ENCODE assay signal across 10 cellular contexts in the genomic region with DNA sequence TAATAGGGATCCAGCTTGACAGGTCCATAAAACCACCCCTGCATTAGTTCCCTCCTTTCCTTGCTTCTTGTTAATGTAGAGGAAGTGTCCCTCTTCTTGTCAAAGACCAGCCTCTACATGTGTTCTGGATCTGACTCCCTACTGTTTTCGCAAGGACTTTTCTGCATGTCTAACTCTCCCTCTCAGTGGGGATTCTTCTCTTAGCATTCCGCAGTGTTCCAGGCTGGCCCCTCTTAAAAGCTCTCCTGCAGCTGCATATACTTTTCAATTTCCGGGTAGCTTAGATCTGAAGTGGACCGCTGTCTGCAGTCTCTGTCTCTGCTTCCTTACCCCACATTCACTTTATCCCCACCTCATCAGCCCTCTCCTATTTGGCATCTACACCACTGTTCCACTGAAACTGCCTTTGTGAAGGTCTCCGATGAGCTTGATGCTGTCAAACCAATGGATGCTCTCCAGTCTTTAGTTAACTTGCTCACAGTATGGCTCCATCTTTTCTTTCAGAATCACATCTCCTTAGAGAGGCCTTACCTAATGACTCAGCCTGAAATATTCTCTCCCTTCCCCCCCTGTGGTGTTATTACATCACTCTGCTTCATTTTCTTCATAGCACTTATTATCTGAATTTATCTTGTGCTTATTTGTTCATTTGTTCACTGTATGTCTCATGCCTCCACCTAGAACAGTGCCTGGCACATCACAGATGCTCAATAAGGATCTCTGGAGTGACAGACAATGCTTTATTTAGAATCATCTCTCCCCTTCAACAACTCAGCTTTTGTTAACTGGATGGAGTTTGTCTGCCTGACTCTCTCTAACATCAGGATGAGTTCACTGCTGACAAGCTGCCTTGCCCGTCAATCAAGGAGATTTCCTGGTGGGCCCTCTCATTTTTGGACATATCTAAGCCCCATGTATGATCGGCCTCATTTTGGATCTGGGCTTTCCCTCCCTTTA.
DNase-seq lines count a peak whose midpoint lies in the region; ATAC-seq and TF ChIP-seq lines count a peak whose summit lies in the region.
"Had no signal": no experiment of that assay in that cellular context is flagged by ENCODE, and none has a peak within 500 bp of the region (broad histone marks: within the 10 kb centered on the region; RNA-seq: fewer than 3 reads in every experiment).

No MANE protein-coding gene starts in this region.

- 92% methylated on average over 7 of the region's 7 CpGs for WGBS in SK-N-SH (ENCODE audit: low lambda C conversion rate)

- H3K9me2 ChIP-seq in SK-N-SH: no peaks in the 10 kb centered on the region

- H3K36me3 ChIP-seq in SK-N-SH (replicated peaks in 1 of 2; ENCODE audit: control insufficient read depth in 1 of 2, insufficient read depth in 2 of 2, low read length in 1 of 2) (no peaks in the 10 kb centered on the region), tibial artery (no peaks in the 10 kb centered on the region)
- H3K36me3 ChIP-seq in CD4-positive, alpha-beta memory T cell (ENCODE audit: insufficient read depth, low read length): no peaks in the 10 kb centered on the region

- DNase-seq in activated CD4-positive, CD25-positive, alpha-beta regulatory T cell (lab: John Stamatoyannopoulos, UW): no peak
- DNase-seq in SK-N-SH (no peak), Right ventricle myocardium superior (no peak), tibial artery (no peak), NCI-H1048 (lab: John Stamatoyannopoulos, UW) (no peak)
- no peak for DNase-seq in CD4-positive, alpha-beta memory T cell

- no peak overlapping the region for H3K4me3 Mint-ChIP-seq in CD4-positive, alpha-beta memory T cell
- H3K4me3 Mint-ChIP-seq: neural crest cell had no signal

- H2AFZ ChIP-seq in SK-N-SH (ENCODE audit: low read depth): peak overlapping the region; percentile 86

- H3K27ac ChIP-seq in SK-N-SH (ENCODE audit: low read depth in 2 of 2, low read length in 1 of 2): peak overlapping the region; percentile 68 to 69; a peak in 3 of 4 replicates
- peak overlapping the region; percentile 54 to 63 for H3K27ac ChIP-seq in tibial artery
- no peak overlapping the region for H3K27ac ChIP-seq in CD4-positive, alpha-beta memory T cell (ENCODE audit: low read depth, low read length)
- H3K27ac ChIP-seq: A549 had no signal

- no peak overlapping the region for H3K4me3 ChIP-seq in SK-N-SH (ENCODE audit: low read depth in 2 of 2, low read length in 1 of 2)
- no peak overlapping the region for H3K4me3 ChIP-seq in tibial artery
- no peak overlapping the region for H3K4me3 ChIP-seq in CD4-positive, alpha-beta memory T cell (ENCODE audit: low read length in 2 of 2)
- H3K4me3 ChIP-seq: A549 had no signal

- no peak for TF ChIP-seq RAD21 in SK-N-SH (IDR thresholded peaks at IDR 0.05; ENCODE audit: low read length)

- POLR2A ChIA-PET in SK-N-SH (lab: Yijun Ruan, JAX): no interaction called here
- POLR2A ChIA-PET in CD4-positive, alpha-beta memory T cell (lab: Charles Lee; ENCODE audit: partially characterized antibody): no interaction called here

- no peaks in the 10 kb centered on the region for H4K20me1 ChIP-seq in SK-N-SH (ENCODE audit: insufficient read depth)

- H3K4me1 ChIP-seq in SK-N-SH (ENCODE audit: control insufficient read depth in 1 of 2, insufficient read depth in 2 of 2, low read depth in 1 of 2, low read length in 1 of 2) (peaks cover 0 to 18% of the 10 kb centered on the region in 2 experiments; a peak in 2 of 4 replicates), tibial artery (peaks cover 0 to 25% (median 12%) of the 10 kb centered on the region in 4 donors)
- H3K4me1 ChIP-seq in CD4-positive, alpha-beta memory T cell (ENCODE audit: insufficient read depth, low read length): no peaks in the 10 kb centered on the region
- H3K4me1 ChIP-seq: A549 had no signal

- peaks cover 4% of the 10 kb centered on the region for H3F3A ChIP-seq in SK-N-SH (replicated peaks; ENCODE audit: insufficient read depth)

- TF ChIP-seq EP300 in SK-N-SH (IDR thresholded peaks at IDR 0.05; ENCODE audit: borderline replicate concordance in 1 of 2, low read depth in 1 of 2, low read length in 1 of 2): no peak

- no peaks in the 10 kb centered on the region for H3K36me3 Mint-ChIP-seq in CD4-positive, alpha-beta memory T cell

- no peaks in the 10 kb centered on the region for H3K79me2 ChIP-seq in SK-N-SH (ENCODE audit: insufficient read depth)

- H3K4me2 ChIP-seq in SK-N-SH: peak overlapping the region; percentile 36; the same call in 1 of the 2 replicates
- H3K4me2 ChIP-seq: A549 had no signal

- peak overlapping the region; percentile 29; the same call in 1 of the 2 replicates for H3K9ac ChIP-seq in SK-N-SH

- peaks cover 0 to 3% (median 0%) of the 10 kb centered on the region in 4 donors for H3K4me1 Mint-ChIP-seq in CD4-positive, alpha-beta memory T cell

- CTCF ChIA-PET in SK-N-SH (lab: Yijun Ruan, JAX): interaction anchor here (1.1 kb wide), 1 partner anchor 25 kb away, joined by 3 read pairs; no protein-coding TSS in a partner anchor
- CTCF ChIA-PET in CD4-positive, alpha-beta memory T cell (lab: Charles Lee; ENCODE audit: partially characterized antibody): no interaction called here

- H3K27me3 ChIP-seq in SK-N-SH (ENCODE audit: insufficient read depth) (no peaks in the 10 kb centered on the region), tibial artery (no peaks in the 10 kb centered on the region)
- H3K27me3 ChIP-seq in CD4-positive, alpha-beta memory T cell (ENCODE audit: insufficient read depth, low read length): no peaks in the 10 kb centered on the region

- H3K9me3 ChIP-seq in SK-N-SH: no peaks in the 10 kb centered on the region
- H3K9me3 ChIP-seq in tibial artery: no peaks in the 10 kb centered on the region
- no peaks in the 10 kb centered on the region for H3K9me3 ChIP-seq in CD4-positive, alpha-beta memory T cell (ENCODE audit: control insufficient read depth in 1 of 2, low read length in 2 of 2)
- H3K9me3 ChIP-seq: A549 had no signal

- H3K27me3 Mint-ChIP-seq in CD4-positive, alpha-beta memory T cell: no peaks in the 10 kb centered on the region

- H3K9me3 Mint-ChIP-seq in CD4-positive, alpha-beta memory T cell: peaks cover 0 to 2% (median 0%) of the 10 kb centered on the region in 8 donors
- H3K9me3 Mint-ChIP-seq: neural crest cell had no signal

- H3K27ac Mint-ChIP-seq in CD4-positive, alpha-beta memory T cell: no peak overlapping the region

- TF ChIP-seq CTCF in SK-N-SH (IDR thresholded peaks at IDR 0.05): no peak
- TF ChIP-seq CTCF in tibial artery (IDR thresholded peaks at IDR 0.05): no peak

- intact Hi-C loops in Right ventricle myocardium superior (cut with DNase I) (no loop called here), tibial artery (cut with DNase I; ENCODE audit: low total_unique reads) (no loop called here)
- intact Hi-C loops in CD4-positive, alpha-beta memory T cell (cut with micrococcal nuclease): no loop called here

- peak; percentile 60 to 63 for ATAC-seq in activated CD4-positive, CD25-positive, alpha-beta regulatory T cell treated with anti-CD3 and anti-CD28 coated beads, Interleukin-2, amount 50 U/mL, for 24 hours
- peak; percentile 30 for ATAC-seq in Right ventricle myocardium superior (ENCODE audit: poor library complexity)
- no peak for ATAC-seq in HG03460 (IDR thresholded peaks at IDR 0.05; ENCODE audit: unreplicated experiment)
- ATAC-seq: A549 had no signal

TF ChIP-seq in SK-N-SH, 30 proteins besides CTCF, POLR2A, EP300 and RAD21 (continues in another document):
- TF ChIP-seq, protein P1, sequence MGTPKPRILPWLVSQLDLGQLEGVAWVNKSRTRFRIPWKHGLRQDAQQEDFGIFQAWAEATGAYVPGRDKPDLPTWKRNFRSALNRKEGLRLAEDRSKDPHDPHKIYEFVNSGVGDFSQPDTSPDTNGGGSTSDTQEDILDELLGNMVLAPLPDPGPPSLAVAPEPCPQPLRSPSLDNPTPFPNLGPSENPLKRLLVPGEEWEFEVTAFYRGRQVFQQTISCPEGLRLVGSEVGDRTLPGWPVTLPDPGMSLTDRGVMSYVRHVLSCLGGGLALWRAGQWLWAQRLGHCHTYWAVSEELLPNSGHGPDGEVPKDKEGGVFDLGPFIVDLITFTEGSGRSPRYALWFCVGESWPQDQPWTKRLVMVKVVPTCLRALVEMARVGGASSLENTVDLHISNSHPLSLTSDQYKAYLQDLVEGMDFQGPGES (IDR thresholded peaks at IDR 0.05; ENCODE audit: low read depth, low read length): no peak
- TF ChIP-seq FOXM1 (IDR thresholded peaks at IDR 0.05; ENCODE audit: low read depth): no peak
- TF ChIP-seq FOXJ3 (CRISPR knock-in tag; IDR thresholded peaks at IDR 0.05): no peak
- TF ChIP-seq, protein P2, sequence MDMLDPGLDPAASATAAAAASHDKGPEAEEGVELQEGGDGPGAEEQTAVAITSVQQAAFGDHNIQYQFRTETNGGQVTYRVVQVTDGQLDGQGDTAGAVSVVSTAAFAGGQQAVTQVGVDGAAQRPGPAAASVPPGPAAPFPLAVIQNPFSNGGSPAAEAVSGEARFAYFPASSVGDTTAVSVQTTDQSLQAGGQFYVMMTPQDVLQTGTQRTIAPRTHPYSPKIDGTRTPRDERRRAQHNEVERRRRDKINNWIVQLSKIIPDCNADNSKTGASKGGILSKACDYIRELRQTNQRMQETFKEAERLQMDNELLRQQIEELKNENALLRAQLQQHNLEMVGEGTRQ (IDR thresholded peaks at IDR 0.05; ENCODE audit: borderline replicate concordance, low read depth, low read length): no peak
- no peak for TF ChIP-seq CHD2 (IDR thresholded peaks at IDR 0.05; ENCODE audit: low read length, partially characterized antibody)
- TF ChIP-seq, protein P3, sequence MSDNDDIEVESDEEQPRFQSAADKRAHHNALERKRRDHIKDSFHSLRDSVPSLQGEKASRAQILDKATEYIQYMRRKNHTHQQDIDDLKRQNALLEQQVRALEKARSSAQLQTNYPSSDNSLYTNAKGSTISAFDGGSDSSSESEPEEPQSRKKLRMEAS (IDR thresholded peaks at IDR 0.05; ENCODE audit: low read depth): no peak
- TF ChIP-seq GABPA (IDR thresholded peaks at IDR 0.05; ENCODE audit: low read depth): no peak
- TF ChIP-seq YY1 (IDR thresholded peaks at IDR 0.05; ENCODE audit: low read depth): no peak
- TF ChIP-seq TCF12 (IDR thresholded peaks at IDR 0.05): no peak
- no peak for TF ChIP-seq NRF1 (IDR thresholded peaks at IDR 0.05; ENCODE audit: low read depth, low read length)
- TF ChIP-seq TAF1 (IDR thresholded peaks at IDR 0.05; ENCODE audit: borderline replicate concordance, low read depth, low read length): no peak
